In genomic region chr15:44565387-44566169, GRCh38 we compare ENCODE assay signal across 19 cellular contexts.
"Had no signal": no experiment of that assay in that cellular context is flagged by ENCODE, and none has a peak within 500 bp of the region (broad histone marks: within the 10 kb centered on the region; RNA-seq: fewer than 3 reads in every experiment).

No MANE protein-coding gene starts in this region.

- DNase-seq: activated CD4-positive, alpha-beta T cell treated with anti-CD3 and anti-CD28 coated beads, Interleukin-2, amount 50 U/mL, for 4 hours; activated naive CD4-positive, alpha-beta T cell treated with Interleukin-2 at 50 U/mL for 16 hours; activated naive CD8-positive, alpha-beta T cell treated with anti-CD3 and anti-CD28 coated beads, Interleukin-2, amount 50 U/mL, for 24 hours; cerebellar nuclear complex; cortex of kidney; heart right ventricle; left ventricle myocardium inferior; naive B cell; stimulated activated CD4-positive, alpha-beta T cell treated with anti-CD3 and anti-CD28 coated beads, Interleukin-12 subunit alpha, Interleukin-12 subunit beta, amount 100 ng/mL, for 4 hours; stimulated activated CD4-positive, alpha-beta T cell treated with anti-CD3 and anti-CD28 coated beads, Interleukin-1b, Interleukin-23, amount 100 ng/mL, for 48 hours; T-helper 2 cell; transverse colon; uterus; WERI-Rb-1 had no signal

- H3K9me3 ChIP-seq: ascending aorta, gastroesophageal sphincter, left ventricle myocardium inferior, transverse colon, uterus had no signal

- ATAC-seq: activated naive CD8-positive, alpha-beta T cell treated with anti-CD3 and anti-CD28 coated beads, Interleukin-2, amount 50 U/mL, for 24 hours; gastroesophageal sphincter had no signal

- H3K36me3 ChIP-seq: uterus had no signal

- FAIRE-seq: bronchial epithelial cell, endothelial cell of umbilical vein had no signal

- H3K4me3 ChIP-seq: ascending aorta, esophagus muscularis mucosa, gastroesophageal sphincter, heart right ventricle, left ventricle myocardium inferior, transverse colon, uterus had no signal

- H3K27me3 ChIP-seq: ascending aorta, esophagus muscularis mucosa, gastroesophageal sphincter, heart right ventricle, transverse colon, uterus had no signal

- H3K27ac ChIP-seq: ascending aorta, esophagus muscularis mucosa, gastroesophageal sphincter, heart right ventricle, left ventricle myocardium inferior, transverse colon, uterus, WERI-Rb-1 had no signal

- H3K4me1 ChIP-seq: ascending aorta, esophagus muscularis mucosa, gastroesophageal sphincter, heart right ventricle, left ventricle myocardium inferior, transverse colon, uterus had no signal
